Comparison of ENCODE assay signal across 1 cellular context in the genomic region with DNA sequence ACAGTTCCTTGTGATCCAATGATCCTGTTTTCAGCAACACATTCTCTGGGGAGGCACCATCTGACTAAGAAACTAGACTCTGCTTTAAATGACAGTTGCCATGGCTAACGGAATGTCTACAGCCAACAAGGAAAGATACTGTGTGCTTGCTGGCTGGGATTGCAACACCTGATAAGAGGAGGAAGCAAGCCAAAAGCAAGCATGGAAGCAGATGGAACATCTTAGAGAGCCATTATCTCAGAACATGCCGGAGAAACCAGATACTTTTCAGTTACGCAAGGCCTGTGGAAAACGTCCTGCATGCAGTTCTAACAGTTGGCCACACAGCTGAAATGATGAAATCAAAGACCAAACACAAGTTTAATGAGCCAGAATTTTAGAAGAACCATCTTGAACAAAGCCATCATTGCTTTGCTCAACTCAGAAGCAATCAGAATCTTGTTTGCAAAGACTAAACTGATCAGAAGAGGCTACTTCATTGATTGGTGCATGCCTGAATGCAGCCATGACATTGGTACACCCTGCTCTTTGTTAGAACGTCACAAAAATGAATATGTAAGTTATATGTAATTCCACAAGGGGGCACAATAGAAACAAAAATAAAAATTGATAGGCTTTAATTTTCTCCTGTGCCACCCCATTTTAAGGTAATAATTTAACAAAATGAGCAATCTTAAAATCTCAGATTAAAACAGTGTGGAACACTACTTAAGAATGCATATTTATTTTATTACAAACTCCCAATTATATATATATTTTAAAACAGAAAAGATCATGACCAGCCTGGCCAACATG.
TF ChIP-seq lines count a peak whose summit lies in the region.

No MANE protein-coding gene starts in this region.

TF ChIP-seq in K562, 482 proteins besides CTCF, POLR2A, EP300 and RAD21 (continued from another document and continues in another):
- TF ChIP-seq ZNF318 (IDR thresholded peaks at IDR 0.05; ENCODE audit: borderline replicate concordance in 1 of 2, low read depth in 1 of 2): 0 out of 4 replicates have a peak, but pooled peaks of 1 of the 2 experiments have one; percentile 34
- no peak for TF ChIP-seq SAFB (IDR thresholded peaks at IDR 0.05; ENCODE audit: borderline replicate concordance, low read depth, low read length)
- TF ChIP-seq, protein P1, sequence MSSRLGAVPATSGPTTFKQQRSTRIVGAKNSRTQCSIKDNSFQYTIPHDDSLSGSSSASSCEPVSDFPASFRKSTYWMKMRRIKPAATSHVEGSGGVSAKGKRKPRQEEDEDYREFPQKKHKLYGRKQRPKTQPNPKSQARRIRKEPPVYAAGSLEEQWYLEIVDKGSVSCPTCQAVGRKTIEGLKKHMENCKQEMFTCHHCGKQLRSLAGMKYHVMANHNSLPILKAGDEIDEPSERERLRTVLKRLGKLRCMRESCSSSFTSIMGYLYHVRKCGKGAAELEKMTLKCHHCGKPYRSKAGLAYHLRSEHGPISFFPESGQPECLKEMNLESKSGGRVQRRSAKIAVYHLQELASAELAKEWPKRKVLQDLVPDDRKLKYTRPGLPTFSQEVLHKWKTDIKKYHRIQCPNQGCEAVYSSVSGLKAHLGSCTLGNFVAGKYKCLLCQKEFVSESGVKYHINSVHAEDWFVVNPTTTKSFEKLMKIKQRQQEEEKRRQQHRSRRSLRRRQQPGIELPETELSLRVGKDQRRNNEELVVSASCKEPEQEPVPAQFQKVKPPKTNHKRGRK (tag; IDR thresholded peaks at IDR 0.05): no peak
- TF ChIP-seq, protein P2, sequence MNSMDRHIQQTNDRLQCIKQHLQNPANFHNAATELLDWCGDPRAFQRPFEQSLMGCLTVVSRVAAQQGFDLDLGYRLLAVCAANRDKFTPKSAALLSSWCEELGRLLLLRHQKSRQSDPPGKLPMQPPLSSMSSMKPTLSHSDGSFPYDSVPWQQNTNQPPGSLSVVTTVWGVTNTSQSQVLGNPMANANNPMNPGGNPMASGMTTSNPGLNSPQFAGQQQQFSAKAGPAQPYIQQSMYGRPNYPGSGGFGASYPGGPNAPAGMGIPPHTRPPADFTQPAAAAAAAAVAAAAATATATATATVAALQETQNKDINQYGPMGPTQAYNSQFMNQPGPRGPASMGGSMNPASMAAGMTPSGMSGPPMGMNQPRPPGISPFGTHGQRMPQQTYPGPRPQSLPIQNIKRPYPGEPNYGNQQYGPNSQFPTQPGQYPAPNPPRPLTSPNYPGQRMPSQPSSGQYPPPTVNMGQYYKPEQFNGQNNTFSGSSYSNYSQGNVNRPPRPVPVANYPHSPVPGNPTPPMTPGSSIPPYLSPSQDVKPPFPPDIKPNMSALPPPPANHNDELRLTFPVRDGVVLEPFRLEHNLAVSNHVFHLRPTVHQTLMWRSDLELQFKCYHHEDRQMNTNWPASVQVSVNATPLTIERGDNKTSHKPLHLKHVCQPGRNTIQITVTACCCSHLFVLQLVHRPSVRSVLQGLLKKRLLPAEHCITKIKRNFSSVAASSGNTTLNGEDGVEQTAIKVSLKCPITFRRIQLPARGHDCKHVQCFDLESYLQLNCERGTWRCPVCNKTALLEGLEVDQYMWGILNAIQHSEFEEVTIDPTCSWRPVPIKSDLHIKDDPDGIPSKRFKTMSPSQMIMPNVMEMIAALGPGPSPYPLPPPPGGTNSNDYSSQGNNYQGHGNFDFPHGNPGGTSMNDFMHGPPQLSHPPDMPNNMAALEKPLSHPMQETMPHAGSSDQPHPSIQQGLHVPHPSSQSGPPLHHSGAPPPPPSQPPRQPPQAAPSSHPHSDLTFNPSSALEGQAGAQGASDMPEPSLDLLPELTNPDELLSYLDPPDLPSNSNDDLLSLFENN (IDR thresholded peaks at IDR 0.05; ENCODE audit: low read depth in 2 of 2, low read length in 2 of 2): 0 out of 4 replicates have a peak, but pooled peaks of 1 of the 2 experiments have one; percentile 43
- 0 out of 2 replicates have a peak, but pooled peaks have one; percentile 50 for TF ChIP-seq SMARCE1 (IDR thresholded peaks at IDR 0.05)
- no peak for TF ChIP-seq MAZ (CRISPR knock-in tag; conservative IDR thresholded peaks at IDR 0.05 in 1 of 2, IDR thresholded peaks at IDR 0.05 in 1 of 2)
- TF ChIP-seq TRIM24 (IDR thresholded peaks at IDR 0.05): peak; percentile 81 to 86
- no peak for TF ChIP-seq RBM14 (IDR thresholded peaks at IDR 0.05; ENCODE audit: borderline replicate concordance, insufficient read depth, low read depth, low read length)
- no peak for TF ChIP-seq PREB (CRISPR knock-in tag; IDR thresholded peaks at IDR 0.05)
- TF ChIP-seq ARID1B (IDR thresholded peaks at IDR 0.05): peak; percentile 83
- TF ChIP-seq ESRRA (IDR thresholded peaks at IDR 0.05; ENCODE audit: borderline replicate concordance, low read depth): 0 out of 2 replicates have a peak, but pooled peaks have one; percentile 19
- TF ChIP-seq, protein P3, sequence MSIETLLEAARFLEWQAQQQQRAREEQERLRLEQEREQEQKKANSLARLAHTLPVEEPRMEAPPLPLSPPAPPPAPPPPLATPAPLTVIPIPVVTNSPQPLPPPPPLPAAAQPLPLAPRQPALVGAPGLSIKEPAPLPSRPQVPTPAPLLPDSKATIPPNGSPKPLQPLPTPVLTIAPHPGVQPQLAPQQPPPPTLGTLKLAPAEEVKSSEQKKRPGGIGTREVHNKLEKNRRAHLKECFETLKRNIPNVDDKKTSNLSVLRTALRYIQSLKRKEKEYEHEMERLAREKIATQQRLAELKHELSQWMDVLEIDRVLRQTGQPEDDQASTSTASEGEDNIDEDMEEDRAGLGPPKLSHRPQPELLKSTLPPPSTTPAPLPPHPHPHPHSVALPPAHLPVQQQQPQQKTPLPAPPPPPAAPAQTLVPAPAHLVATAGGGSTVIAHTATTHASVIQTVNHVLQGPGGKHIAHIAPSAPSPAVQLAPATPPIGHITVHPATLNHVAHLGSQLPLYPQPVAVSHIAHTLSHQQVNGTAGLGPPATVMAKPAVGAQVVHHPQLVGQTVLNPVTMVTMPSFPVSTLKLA (conservative IDR thresholded peaks at IDR 0.05): peak; percentile 54 to 56; a peak in 2 of 4 replicates
- peak; percentile 73 for TF ChIP-seq NBN (IDR thresholded peaks at IDR 0.05; ENCODE audit: low read depth)
- TF ChIP-seq RAD51 (IDR thresholded peaks at IDR 0.05; ENCODE audit: borderline replicate concordance, low read depth): no peak
- TF ChIP-seq GATA2 (CRISPR knock-in tag; IDR thresholded peaks at IDR 0.05): peak; percentile 82
- 0 out of 2 replicates have a peak, but pooled peaks have one; percentile 3 for TF ChIP-seq CREM (IDR thresholded peaks at IDR 0.05; ENCODE audit: low read depth)
- TF ChIP-seq NFIC (IDR thresholded peaks at IDR 0.05): peak; percentile 73
- TF ChIP-seq STAT5A (IDR thresholded peaks at IDR 0.05; ENCODE audit: borderline replicate concordance, low read length): peak; percentile 59; the same call in 1 of the 2 replicates
- peak; percentile 78 for TF ChIP-seq SMARCA4 (IDR thresholded peaks at IDR 0.05)
- TF ChIP-seq NCOR1 (IDR thresholded peaks at IDR 0.05): peak; percentile 69
- no peak for TF ChIP-seq GTF2A2 (tag; IDR thresholded peaks at IDR 0.05)
- peak; percentile 79 for TF ChIP-seq CBFA2T2 (conservative IDR thresholded peaks at IDR 0.05)
- peak in 1 of 2 experiments; percentile 88; a peak in 1 of 4 replicates for TF ChIP-seq TEAD1 (CRISPR knock-in tag; IDR thresholded peaks at IDR 0.05)
- 0 out of 2 replicates have a peak, but pooled peaks have one; percentile 34 for TF ChIP-seq MXI1 (IDR thresholded peaks at IDR 0.05; ENCODE audit: low read depth, low read length)
- TF ChIP-seq, protein P4, sequence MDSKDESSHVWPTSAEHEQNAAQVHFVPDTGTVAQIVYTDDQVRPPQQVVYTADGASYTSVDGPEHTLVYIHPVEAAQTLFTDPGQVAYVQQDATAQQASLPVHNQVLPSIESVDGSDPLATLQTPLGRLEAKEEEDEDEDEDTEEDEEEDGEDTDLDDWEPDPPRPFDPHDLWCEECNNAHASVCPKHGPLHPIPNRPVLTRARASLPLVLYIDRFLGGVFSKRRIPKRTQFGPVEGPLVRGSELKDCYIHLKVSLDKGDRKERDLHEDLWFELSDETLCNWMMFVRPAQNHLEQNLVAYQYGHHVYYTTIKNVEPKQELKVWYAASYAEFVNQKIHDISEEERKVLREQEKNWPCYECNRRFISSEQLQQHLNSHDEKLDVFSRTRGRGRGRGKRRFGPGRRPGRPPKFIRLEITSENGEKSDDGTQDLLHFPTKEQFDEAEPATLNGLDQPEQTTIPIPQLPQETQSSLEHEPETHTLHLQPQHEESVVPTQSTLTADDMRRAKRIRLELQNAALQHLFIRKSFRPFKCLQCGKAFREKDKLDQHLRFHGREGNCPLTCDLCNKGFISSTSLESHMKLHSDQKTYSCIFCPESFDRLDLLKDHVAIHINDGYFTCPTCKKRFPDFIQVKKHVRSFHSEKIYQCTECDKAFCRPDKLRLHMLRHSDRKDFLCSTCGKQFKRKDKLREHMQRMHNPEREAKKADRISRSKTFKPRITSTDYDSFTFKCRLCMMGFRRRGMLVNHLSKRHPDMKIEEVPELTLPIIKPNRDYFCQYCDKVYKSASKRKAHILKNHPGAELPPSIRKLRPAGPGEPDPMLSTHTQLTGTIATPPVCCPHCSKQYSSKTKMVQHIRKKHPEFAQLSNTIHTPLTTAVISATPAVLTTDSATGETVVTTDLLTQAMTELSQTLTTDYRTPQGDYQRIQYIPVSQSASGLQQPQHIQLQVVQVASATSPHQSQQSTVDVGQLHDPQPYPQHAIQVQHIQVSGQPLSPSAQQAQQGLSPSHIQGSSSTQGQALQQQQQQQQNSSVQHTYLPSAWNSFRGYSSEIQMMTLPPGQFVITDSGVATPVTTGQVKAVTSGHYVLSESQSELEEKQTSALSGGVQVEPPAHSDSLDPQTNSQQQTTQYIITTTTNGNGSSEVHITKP (IDR thresholded peaks at IDR 0.05; ENCODE audit: partially characterized antibody): peak; percentile 85
- TF ChIP-seq CC2D1A (IDR thresholded peaks at IDR 0.05): 0 out of 2 replicates have a peak, but pooled peaks have one; percentile 24
- peak; percentile 83 for TF ChIP-seq DPF2 (IDR thresholded peaks at IDR 0.05)
- TF ChIP-seq EZH2 (IDR thresholded peaks at IDR 0.05; ENCODE audit: borderline replicate concordance, low read depth, low read length): no peak
- peak; percentile 17 to 77; a peak in 3 of 4 replicates for TF ChIP-seq ARNT (IDR thresholded peaks at IDR 0.05)
